Comparison of ENCODE assay signal across 25 cellular contexts in the genomic region with DNA sequence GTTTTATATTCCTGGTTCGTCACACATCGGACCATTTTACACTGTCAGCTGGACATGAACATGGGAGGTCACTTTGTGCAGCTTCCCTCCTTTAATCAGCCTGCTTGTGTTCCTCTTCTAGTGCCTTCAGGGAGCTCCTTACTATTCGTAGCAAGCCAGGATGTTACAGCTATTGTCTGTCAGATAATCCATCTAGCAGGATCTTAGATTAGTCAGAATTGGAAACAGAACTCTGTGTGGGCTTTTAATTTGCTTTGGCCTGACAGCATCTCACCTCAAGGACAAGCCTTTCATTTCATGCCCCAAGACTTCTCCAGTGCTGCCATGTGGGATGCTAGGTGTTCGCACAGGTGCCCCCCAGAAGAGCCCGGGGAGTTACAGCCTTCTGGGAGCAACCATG. TPM values are rescaled to one million over a fixed set of nuclear protein-coding genes. Genes with fewer than 3 reads are reported as not detected.
DNase-seq lines count a peak whose midpoint lies in the region; ATAC-seq, FAIRE-seq and TF ChIP-seq lines count a peak whose summit lies in the region.
"Had no signal": no experiment of that assay in that cellular context is flagged by ENCODE, and none has a peak within 500 bp of the region (broad histone marks: within the 10 kb centered on the region; RNA-seq: fewer than 3 reads in every experiment).

No MANE protein-coding gene starts in this region.

- in situ Hi-C loops in GM12878 (cut with MboI): no loop called here

- POLR2A ChIA-PET in GM12878 (lab: Charles Lee): no interaction called here

- no peak for DNase-seq in activated naive CD4-positive, alpha-beta T cell treated with anti-CD3 and anti-CD28 coated beads, Interleukin-2, amount 10 ng/mL, durations not matched to agents 7 days and 5 days
- DNase-seq in GM12878 (ENCODE audit: low read depth, low spot score) (no peak), mesenteric fat pad (ENCODE audit: low spot score) (peak; percentile 2), iPS-NIHi11 (ENCODE audit: low spot score) (no peak), NCI-H2227 (lab: John Stamatoyannopoulos, UW; ENCODE audit: unreplicated experiment) (no peak)
- DNase-seq: 8988T; ACHN; AML-193; BE2C; CD4-positive, alpha-beta T cell; CD8-positive, alpha-beta memory T cell; DMS 273 treated with DMSO at 0.1 percent for 48 hours; DMS79; EL; GDM1; GM23248; H7; HCEC 1CT had no signal

- H3K36me3 ChIP-seq in GM12878 (ENCODE audit: control insufficient read depth in 2 of 2, insufficient read depth in 2 of 2, low read length in 1 of 2): no peaks in the 10 kb centered on the region
- H3K36me3 ChIP-seq: BE2C; BLaER1 treated with 17β-estradiol and CSF1 and Interleukin-3, amounts not matched to agents 10 nM and 100 nM had no signal

- no peak for TF ChIP-seq EP300 in GM12878 (IDR thresholded peaks at IDR 0.05; ENCODE audit: borderline replicate concordance in 1 of 2, control insufficient read depth in 1 of 2, low read depth in 2 of 2, low read length in 2 of 2)

- no peaks in the 10 kb centered on the region for H3K9me3 ChIP-seq in GM12878 (replicated peaks; ENCODE audit: control insufficient read depth, insufficient read depth, low read length)
- H3K9me3 ChIP-seq: A549, BE2C had no signal

- H2AFZ ChIP-seq in GM12878 (ENCODE audit: control insufficient read depth, low read depth, low read length): no peak overlapping the region
- H2AFZ ChIP-seq: GM23248 had no signal

- CTCF ChIA-PET in activated naive CD4-positive, alpha-beta T cell treated with anti-CD3 and anti-CD28 coated beads, Interleukin-2, amount 10 ng/mL, durations not matched to agents 7 days and 5 days (lab: Charles Lee): no interaction called here
- CTCF ChIA-PET in GM12878 (lab: Yijun Ruan, JAX): interaction anchor here (1.1 kb wide), 1 partner anchor 29 kb away, joined by 5 read pairs; no protein-coding TSS in a partner anchor

- no peak overlapping the region for H3K9ac ChIP-seq in GM12878 (ENCODE audit: control insufficient read depth, insufficient read depth, low read length)
- H3K9ac ChIP-seq: BLaER1 treated with 17β-estradiol and CSF1 and Interleukin-3, amounts not matched to agents 10 nM and 100 nM; GM23248 had no signal

- no peak for TF ChIP-seq RAD21 in GM12878 (IDR thresholded peaks at IDR 0.05; ENCODE audit: insufficient read depth, low read depth, low read length)

- H3K27ac Mint-ChIP-seq in activated naive CD4-positive, alpha-beta T cell treated with anti-CD3 and anti-CD28 coated beads, Interleukin-2, amount 50 U/mL, for 24 hours: peak overlapping the region; percentile 14
- H3K27ac Mint-ChIP-seq in activated naive CD4-positive, alpha-beta T cell treated with anti-CD3 and anti-CD28 coated beads, Interleukin-2, amount 10 ng/mL, durations not matched to agents 7 days and 5 days: no peak overlapping the region
- H3K27ac Mint-ChIP-seq: CD4-positive, alpha-beta T cell; CD8-positive, alpha-beta memory T cell had no signal

- 37% methylated on average over 5 of the region's 5 CpGs for WGBS in GM12878 (ENCODE audit: insufficient coverage, insufficient replicate concordance, low lambda C conversion rate, missing lambda C conversion rate)

- no peaks in the 10 kb centered on the region for H3K27me3 ChIP-seq in GM12878 (replicated peaks in 1 of 2; ENCODE audit: control insufficient read depth in 2 of 2, insufficient read depth in 2 of 2, low read length in 1 of 2)
- H3K27me3 ChIP-seq: BE2C; BLaER1 treated with 17β-estradiol and CSF1 and Interleukin-3, amounts not matched to agents 10 nM and 100 nM had no signal

- H3K79me2 ChIP-seq in GM12878 (ENCODE audit: control insufficient read depth, insufficient read depth, low read length): no peaks in the 10 kb centered on the region

- no peak for FAIRE-seq in GM12878 (lab: Jason Lieb, UNC)
- FAIRE-seq: A549, D721Med, GM12892, H1 had no signal

- TF ChIP-seq POLR2A in GM12878 (IDR thresholded peaks at IDR 0.05; ENCODE audit: low read depth, low read length): no peak

- H4K20me1 ChIP-seq in GM12878 (ENCODE audit: control insufficient read depth, insufficient read depth): no peaks in the 10 kb centered on the region
- H4K20me1 ChIP-seq: BLaER1 treated with 17β-estradiol and CSF1 and Interleukin-3, amounts not matched to agents 10 nM and 100 nM had no signal

- peaks cover 4% of the 10 kb centered on the region for H3K27me3 Mint-ChIP-seq in activated naive CD4-positive, alpha-beta T cell treated with anti-CD3 and anti-CD28 coated beads, Interleukin-2, amount 50 U/mL, for 24 hours
- H3K27me3 Mint-ChIP-seq in activated naive CD4-positive, alpha-beta T cell treated with anti-CD3 and anti-CD28 coated beads, Interleukin-2, amount 10 ng/mL, durations not matched to agents 7 days and 5 days: peaks cover 8% of the 10 kb centered on the region

- no peak overlapping the region for H3K27ac ChIP-seq in GM12878 (ENCODE audit: control insufficient read depth, insufficient read depth)
- H3K27ac ChIP-seq: BLaER1 treated with 17β-estradiol and CSF1 and Interleukin-3, amounts not matched to agents 10 nM and 100 nM; GM23248 had no signal

- no peaks in the 10 kb centered on the region for H3K4me1 ChIP-seq in GM12878 (ENCODE audit: control insufficient read depth, insufficient read depth, low read length)
- H3K4me1 ChIP-seq: BE2C; BLaER1 treated with 17β-estradiol and CSF1 and Interleukin-3, amounts not matched to agents 10 nM and 100 nM had no signal

- BruUV-seq in GM12878 (replicated peaks; lab: Mats Ljungman, UMichigan): no TSS peak

- RAD21 ChIA-PET in GM12878 (lab: Charles Lee; ENCODE audit: unreplicated experiment): no interaction called here

- no peak overlapping the region for H3K4me3 ChIP-seq in GM12878
- H3K4me3 ChIP-seq: A549; BLaER1 treated with 17β-estradiol and CSF1 and Interleukin-3, amounts not matched to agents 10 nM and 100 nM; GM23248 had no signal

- SMC1A ChIA-PET in GM12878 (lab: Charles Lee; ENCODE audit: uncharacterized antibody, unreplicated experiment): no interaction called here

- no peak overlapping the region for H3K4me3 Mint-ChIP-seq in activated naive CD4-positive, alpha-beta T cell treated with anti-CD3 and anti-CD28 coated beads, Interleukin-2, amount 50 U/mL, for 24 hours
- no peak overlapping the region for H3K4me3 Mint-ChIP-seq in activated naive CD4-positive, alpha-beta T cell treated with anti-CD3 and anti-CD28 coated beads, Interleukin-2, amount 10 ng/mL, durations not matched to agents 7 days and 5 days
- H3K4me3 Mint-ChIP-seq: CD14-positive monocyte; CD4-positive, alpha-beta T cell; CD8-positive, alpha-beta memory T cell had no signal

- no peak overlapping the region for H3K4me2 ChIP-seq in GM12878 (ENCODE audit: control insufficient read depth, insufficient read depth)
- H3K4me2 ChIP-seq: BLaER1 treated with 17β-estradiol and CSF1 and Interleukin-3, amounts not matched to agents 10 nM and 100 nM had no signal

- no peaks in the 10 kb centered on the region for H3K9me3 Mint-ChIP-seq in activated naive CD4-positive, alpha-beta T cell treated with anti-CD3 and anti-CD28 coated beads, Interleukin-2, amount 50 U/mL, for 24 hours
- H3K9me3 Mint-ChIP-seq in activated naive CD4-positive, alpha-beta T cell treated with anti-CD3 and anti-CD28 coated beads, Interleukin-2, amount 10 ng/mL, durations not matched to agents 7 days and 5 days: no peaks in the 10 kb centered on the region
- H3K9me3 Mint-ChIP-seq: CD4-positive, alpha-beta T cell had no signal

- no peaks in the 10 kb centered on the region for H3K36me3 Mint-ChIP-seq in activated naive CD4-positive, alpha-beta T cell treated with anti-CD3 and anti-CD28 coated beads, Interleukin-2, amount 50 U/mL, for 24 hours
- H3K36me3 Mint-ChIP-seq in activated naive CD4-positive, alpha-beta T cell treated with anti-CD3 and anti-CD28 coated beads, Interleukin-2, amount 10 ng/mL, durations not matched to agents 7 days and 5 days: no peaks in the 10 kb centered on the region
- H3K36me3 Mint-ChIP-seq: CD14-positive monocyte; CD8-positive, alpha-beta memory T cell had no signal

- H3K4me1 Mint-ChIP-seq in activated naive CD4-positive, alpha-beta T cell treated with anti-CD3 and anti-CD28 coated beads, Interleukin-2, amount 50 U/mL, for 24 hours: no peaks in the 10 kb centered on the region
- no peaks in the 10 kb centered on the region for H3K4me1 Mint-ChIP-seq in activated naive CD4-positive, alpha-beta T cell treated with anti-CD3 and anti-CD28 coated beads, Interleukin-2, amount 10 ng/mL, durations not matched to agents 7 days and 5 days
- H3K4me1 Mint-ChIP-seq: CD14-positive monocyte; CD8-positive, alpha-beta memory T cell had no signal

- ATAC-seq in GM12878: no peak; the same call in 2 of the 3 replicates
- ATAC-seq: A549 had no signal

- intact Hi-C loops in GM12878 (cut with micrococcal nuclease; ENCODE audit: unreplicated experiment): no loop called here

- TF ChIP-seq CTCF in GM12878 (IDR thresholded peaks at IDR 0.05 in 2 of 3, conservative IDR thresholded peaks at IDR 0.05 in 1 of 3; ENCODE audit: control insufficient read depth in 2 of 3, extremely low read depth in 1 of 3, insufficient read depth in 1 of 3, low read depth in 3 of 3, low read length in 3 of 3): no peak

TF ChIP-seq in GM12878, 131 proteins besides CTCF, POLR2A, EP300 and RAD21 (continues in another document):
- TF ChIP-seq, protein P1, sequence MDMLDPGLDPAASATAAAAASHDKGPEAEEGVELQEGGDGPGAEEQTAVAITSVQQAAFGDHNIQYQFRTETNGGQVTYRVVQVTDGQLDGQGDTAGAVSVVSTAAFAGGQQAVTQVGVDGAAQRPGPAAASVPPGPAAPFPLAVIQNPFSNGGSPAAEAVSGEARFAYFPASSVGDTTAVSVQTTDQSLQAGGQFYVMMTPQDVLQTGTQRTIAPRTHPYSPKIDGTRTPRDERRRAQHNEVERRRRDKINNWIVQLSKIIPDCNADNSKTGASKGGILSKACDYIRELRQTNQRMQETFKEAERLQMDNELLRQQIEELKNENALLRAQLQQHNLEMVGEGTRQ (IDR thresholded peaks at IDR 0.05; ENCODE audit: borderline replicate concordance, low read depth, low read length): no peak

RNA-seq across cellular contexts. Expression of a gene that starts 30.2 kb away (rescaled TPM):
- total RNA-seq in GM12878 (2013; cell fraction: nucleolus; rRNA removed): 0.56 and 0.71 TPM in 2 replicates
- total RNA-seq in GM12878 (2014; rRNA removed) (0.05 and 0.11 TPM in 2 replicates), GM12878 (2014; rRNA removed; fragmentation: Illumina TruSeq; extraction: Trizol) (0.13 and 0.14 TPM in 2 replicates), GM12878 (2021) (0.16 and 0.28 TPM in 2 replicates), mesenteric fat pad (48.6 TPM)
- 0.33 TPM for polyA plus RNA-seq in GM12878 (2011; ENCODE audit: low read depth)
- polyA plus RNA-seq in GM12878 (2011; rRNA removed) (0.75 and 1.6 TPM in 2 replicates), GM12878 (2014; fragmentation: Illumina TruSeq; extraction: Trizol) (0.13 and 0.35 TPM in 2 replicates), GM12878 (2014; fragmentation: Nextera tagmentation; extraction: Ambion mirVana) (under 1 TPM; 0.04 to 0.13 TPM), GM12878 (2014; rRNA removed) (0.05 and 0.24 TPM in 2 replicates), GM12878 (2016; fragmentation: Nextera tagmentation; extraction: Ambion mirVana) (under 1 TPM in 1 of 2 experiments, not detected in 1; 0.08 TPM)
- 0.18 and 0.40 TPM in 2 replicates for polyA plus RNA-seq in GM12878 (2011; cell fraction: cytosol; rRNA removed)
- polyA plus RNA-seq in GM12878 (2011; cell fraction: nucleus; rRNA removed): 0.39 and 0.61 TPM in 2 replicates
- polyA plus RNA-seq in GM12878 (2012): 0.54 and 0.59 TPM in 2 replicates
- polyA minus RNA-seq in GM12878 (2011; rRNA and poly(A)+ RNA removed): 0.46 and 0.88 TPM in 2 replicates
- polyA minus RNA-seq in GM12878 (2011; cell fraction: cytosol; rRNA and poly(A)+ RNA removed): 0.27 TPM in 1 of 2 replicates, not detected in the other
- 0.12 and 0.19 TPM in 2 replicates for polyA minus RNA-seq in GM12878 (2011; cell fraction: nucleus; rRNA and poly(A)+ RNA removed)
- total RNA-seq: CD4-positive, alpha-beta T cell had no signal
- polyA plus RNA-seq: CD14-positive monocyte; CD8-positive, alpha-beta memory T cell had no signal

Comparison
In these comparisons a context has a peak if more than half of its experiments do, and no peak if none do; other contexts are left out.
1. RNA of a gene that starts 30.2 kb away (total RNA-seq): 48.6 TPM in mesenteric fat pad (single experiment); 0.05 to 0.71 TPM in GM12878; every median in the first group is over 10 times any median in the second.